9 cellular contexts compared by ENCODE assay signal in genomic region chr1:53957231-53957818, GRCh38. TPM values are rescaled to one million over a fixed set of nuclear protein-coding genes. Genes with fewer than 3 reads are reported as not detected.
DNase-seq lines count a peak whose midpoint lies in the region; ATAC-seq and TF ChIP-seq lines count a peak whose summit lies in the region.
"Had no signal": no experiment of that assay in that cellular context is flagged by ENCODE, and none has a peak within 500 bp of the region (broad histone marks: within the 10 kb centered on the region; RNA-seq: fewer than 3 reads in every experiment).

No MANE protein-coding gene starts in this region.

- peaks cover 83% of the 10 kb centered on the region for H3K36me3 ChIP-seq in MG63

- no peaks in the 10 kb centered on the region for H3K27me3 ChIP-seq in MG63

- H3K36me3 Mint-ChIP-seq in central memory CD8-positive, alpha-beta T cell (ENCODE audit: insufficient read depth): peaks cover 27% of the 10 kb centered on the region

- no peaks in the 10 kb centered on the region for H3K27me3 Mint-ChIP-seq in central memory CD8-positive, alpha-beta T cell

- H3K4me3 Mint-ChIP-seq in central memory CD8-positive, alpha-beta T cell: no peak overlapping the region

- H3K9me3 Mint-ChIP-seq in central memory CD8-positive, alpha-beta T cell: no peaks in the 10 kb centered on the region

- ATAC-seq in central memory CD8-positive, alpha-beta T cell (replicated peaks; ENCODE audit: extremely low read depth, poor library complexity, severe bottlenecking): no peak
- peak; percentile 72 for ATAC-seq in omental fat pad (ENCODE audit: low FRiP score)
- no peak for ATAC-seq in HG02763 (IDR thresholded peaks at IDR 0.05; ENCODE audit: unreplicated experiment)
- no peak for ATAC-seq in HG03108 (IDR thresholded peaks at IDR 0.05; ENCODE audit: unreplicated experiment)
- ATAC-seq in HG03432 (IDR thresholded peaks at IDR 0.05; ENCODE audit: unreplicated experiment): no peak

- no peaks in the 10 kb centered on the region for H3K9me3 ChIP-seq in MG63

- H3K4me3 ChIP-seq in MG63: no peak overlapping the region

- DNase-seq in DMS53 treated with DMSO at 0.1 percent for 48 hours (lab: John Stamatoyannopoulos, UW; ENCODE audit: unreplicated experiment): peak; percentile 94
- DNase-seq in MG63: peak; percentile 46
- no peak for DNase-seq in central memory CD8-positive, alpha-beta T cell (ENCODE audit: low spot score in 2 of 2)
- no peak for DNase-seq in omental fat pad (ENCODE audit: low spot score)
- no peak for DNase-seq in cerebellar nuclear complex (lab: John Stamatoyannopoulos, UW)
- DNase-seq: effector CD4-positive, alpha-beta T cell had no signal

- no peaks in the 10 kb centered on the region for H3K4me1 Mint-ChIP-seq in central memory CD8-positive, alpha-beta T cell

- peak overlapping the region; percentile 11 for H3K27ac Mint-ChIP-seq in central memory CD8-positive, alpha-beta T cell (ENCODE audit: low read depth)

- TF ChIP-seq CTCF in omental fat pad (IDR thresholded peaks at IDR 0.05): no peak

RNA-seq across cellular contexts. Expression of gene LRRC42, which starts 11.2 kb away (rescaled TPM):
- total RNA-seq in MG63 (2014; rRNA removed; shearing (Covaris generic); ENCODE audit: low replicate concordance): 78.4 and 79.6 TPM in 2 replicates
- total RNA-seq in omental fat pad: 10 to 100 TPM; 12.6 to 22.8 (median 16.7) TPM

RNA-seq across cellular contexts. Expression of gene IFT25, which starts 11.8 kb away (rescaled TPM):
- 31.5 and 54.1 TPM in 2 replicates for total RNA-seq in MG63 (2014; rRNA removed; shearing (Covaris generic); ENCODE audit: low replicate concordance)
- total RNA-seq in omental fat pad: 10 to 100 TPM; 11.6 to 24.6 (median 15.5) TPM

Comparison
In these comparisons a context has a peak if more than half of its experiments do, and no peak if none do; other contexts are left out.
1. DNase-seq: peak in DMS53 treated with DMSO at 0.1 percent for 48 hours (single experiment) and MG63 (single experiment); none in central memory CD8-positive, alpha-beta T cell (0 of 2), omental fat pad (single experiment) and cerebellar nuclear complex (0 of 2).